Comparison of ENCODE assay signal across 8 cellular contexts in the genomic region with DNA sequence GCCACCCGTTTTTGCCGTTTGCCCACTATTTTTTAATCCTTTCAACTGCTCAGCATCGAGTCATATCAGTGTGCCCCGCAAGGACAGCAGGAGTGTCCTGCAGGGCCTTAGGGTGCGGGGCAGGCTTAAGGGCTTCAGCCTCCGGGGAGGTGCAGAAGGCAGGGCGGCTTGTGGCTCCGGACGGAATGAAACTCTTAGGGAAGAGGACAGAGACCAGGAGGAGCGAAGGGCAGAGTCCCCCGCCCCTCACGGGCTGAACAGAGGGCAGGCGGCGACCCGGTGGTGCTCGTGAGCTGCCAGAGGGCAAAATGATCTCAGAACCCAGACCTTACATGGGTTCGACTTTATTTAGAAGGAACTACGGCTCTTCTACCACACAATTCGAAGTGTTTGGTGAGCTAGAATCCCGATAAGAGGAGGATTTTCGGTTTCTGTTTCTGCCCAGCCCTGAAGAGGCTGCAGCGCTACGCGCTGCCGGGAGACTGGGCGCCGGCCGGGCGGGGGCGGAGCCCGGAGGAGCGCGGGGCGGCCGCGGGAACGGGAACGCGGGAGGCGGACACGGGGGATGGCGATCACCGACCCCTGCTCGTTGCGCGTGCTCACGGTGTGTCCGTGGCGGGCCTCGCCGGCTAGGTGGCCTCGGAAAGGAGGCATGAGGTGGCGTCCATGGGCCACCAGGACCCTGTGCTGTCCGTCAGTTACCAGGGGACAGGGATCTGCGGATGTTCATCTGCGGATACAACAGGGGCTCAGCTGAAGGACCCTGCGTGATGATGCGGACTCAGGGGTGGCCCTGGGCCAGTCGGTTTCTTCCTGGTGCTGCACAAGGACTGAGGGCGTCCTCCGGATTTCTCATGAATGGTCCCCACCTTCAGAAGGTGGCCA. TPM values are rescaled to one million over a fixed set of nuclear protein-coding genes. Genes with fewer than 3 reads are reported as not detected.
DNase-seq lines count a peak whose midpoint lies in the region; ATAC-seq, FAIRE-seq and TF ChIP-seq lines count a peak whose summit lies in the region.

No MANE protein-coding gene starts in this region.

- no peaks in the 10 kb centered on the region for H3K27me3 ChIP-seq in osteoblast (ENCODE audit: insufficient read depth, low read length)

- peaks cover 79% of the 10 kb centered on the region for H3K4me1 Mint-ChIP-seq in activated naive CD8-positive, alpha-beta T cell (ENCODE audit: low read depth)
- no peaks in the 10 kb centered on the region for H3K4me1 Mint-ChIP-seq in glutamatergic neuron (ENCODE audit: low read depth, unreplicated experiment)

- H3K4me2 ChIP-seq in osteoblast (ENCODE audit: insufficient read depth, low read length), result peak overlapping the region; percentile 90

- no peak for FAIRE-seq in D721Med (lab: Jason Lieb, UNC)

- H2AFZ ChIP-seq in osteoblast (ENCODE audit: low read length), result peak overlapping the region; percentile 87

- no peaks in the 10 kb centered on the region for H3K9me3 ChIP-seq in osteoblast (ENCODE audit: low read depth, low read length)

- no peaks in the 10 kb centered on the region for H4K20me1 ChIP-seq in osteoblast (ENCODE audit: insufficient read depth, low read length)

- H3K4me1 ChIP-seq in osteoblast (ENCODE audit: insufficient read depth, low read length), result peaks cover 27% of the 10 kb centered on the region

- DNase-seq in D721Med (ENCODE audit: insufficient read length, low spot score) (peak; percentile 37), SHP77 (lab: John Stamatoyannopoulos, UW) (peak; percentile 28 to 40), glutamatergic neuron (peak; percentile 59), osteoblast (ENCODE audit: insufficient read length, low spot score, missing footprints) (peak; percentile 92), ureter (ENCODE audit: low spot score) (peak; percentile 69)

- no peaks in the 10 kb centered on the region for H3K36me3 Mint-ChIP-seq in activated naive CD8-positive, alpha-beta T cell
- no peaks in the 10 kb centered on the region for H3K36me3 Mint-ChIP-seq in glutamatergic neuron (ENCODE audit: unreplicated experiment)

- H3K27ac ChIP-seq in osteoblast (ENCODE audit: low read depth, low read length), result peak overlapping the region; percentile 87

- peak overlapping the region; percentile 98 for H3K27ac Mint-ChIP-seq in activated naive CD8-positive, alpha-beta T cell
- H3K27ac Mint-ChIP-seq in glutamatergic neuron (ENCODE audit: unreplicated experiment), result peak overlapping the region; percentile 44

- H3K4me3 Mint-ChIP-seq in activated naive CD8-positive, alpha-beta T cell, result peak overlapping the region; percentile 98
- peak overlapping the region; percentile 95 for H3K4me3 Mint-ChIP-seq in glutamatergic neuron (ENCODE audit: unreplicated experiment)

- ATAC-seq in GM19455 (IDR thresholded peaks at IDR 0.05; ENCODE audit: unreplicated experiment) (peak; percentile 56), HG03558 (IDR thresholded peaks at IDR 0.05; ENCODE audit: extremely low read depth, unreplicated experiment) (peak; percentile 29)

- H3K4me3 ChIP-seq in osteoblast (ENCODE audit: insufficient read depth, low read length), result peak overlapping the region; percentile 84

- peaks cover 10% of the 10 kb centered on the region for H3K79me2 ChIP-seq in osteoblast (ENCODE audit: insufficient read depth, low read length)

- no peaks in the 10 kb centered on the region for H3K9me3 Mint-ChIP-seq in activated naive CD8-positive, alpha-beta T cell (ENCODE audit: low read depth)
- H3K9me3 Mint-ChIP-seq in glutamatergic neuron (ENCODE audit: unreplicated experiment), result peaks cover 3% of the 10 kb centered on the region

- TF ChIP-seq CTCF in D721Med (IDR thresholded peaks at IDR 0.05; ENCODE audit: insufficient read depth, missing control alignments) (no peak), glutamatergic neuron (IDR thresholded peaks at IDR 0.05; ENCODE audit: partially characterized antibody, unreplicated experiment) (no peak), osteoblast (IDR thresholded peaks at IDR 0.05; ENCODE audit: extremely low read depth, low read depth, low read length) (no peak)

- H3K36me3 ChIP-seq in osteoblast (ENCODE audit: insufficient read depth, low read length), result peaks cover 3% of the 10 kb centered on the region

- no peaks in the 10 kb centered on the region for H3K27me3 Mint-ChIP-seq in activated naive CD8-positive, alpha-beta T cell
- peaks cover 9% of the 10 kb centered on the region for H3K27me3 Mint-ChIP-seq in glutamatergic neuron (ENCODE audit: unreplicated experiment)

RNA-seq across cellular contexts. Expression of a gene that starts 4.3 kb away (rescaled TPM):
- total RNA-seq in glutamatergic neuron (ENCODE audit: unreplicated experiment) (not detected), osteoblast (137 and 149 TPM in 2 replicates), ureter (129 TPM)

Comparison
In these comparisons a context has a peak if more than half of its experiments do, and no peak if none do; other contexts are left out.
1. Peak in every context shown above with its lines: DNase-seq, ATAC-seq, H3K4me3 ChIP-seq and H3K27ac ChIP-seq.
2. DNase-seq: peak in every context shown above with its lines; median percentile 92 in osteoblast; 69 in ureter; 59 in glutamatergic neuron; 37 in D721Med; 34 in SHP77.
3. RNA of a gene that starts 4.3 kb away (total RNA-seq): 137 to 149 TPM in osteoblast and 129 TPM in ureter (single experiment); not detected in glutamatergic neuron (single experiment); every median in the first group is over 100 times any median in the second.